8 cellular contexts compared by ENCODE assay signal in the genomic region with DNA sequence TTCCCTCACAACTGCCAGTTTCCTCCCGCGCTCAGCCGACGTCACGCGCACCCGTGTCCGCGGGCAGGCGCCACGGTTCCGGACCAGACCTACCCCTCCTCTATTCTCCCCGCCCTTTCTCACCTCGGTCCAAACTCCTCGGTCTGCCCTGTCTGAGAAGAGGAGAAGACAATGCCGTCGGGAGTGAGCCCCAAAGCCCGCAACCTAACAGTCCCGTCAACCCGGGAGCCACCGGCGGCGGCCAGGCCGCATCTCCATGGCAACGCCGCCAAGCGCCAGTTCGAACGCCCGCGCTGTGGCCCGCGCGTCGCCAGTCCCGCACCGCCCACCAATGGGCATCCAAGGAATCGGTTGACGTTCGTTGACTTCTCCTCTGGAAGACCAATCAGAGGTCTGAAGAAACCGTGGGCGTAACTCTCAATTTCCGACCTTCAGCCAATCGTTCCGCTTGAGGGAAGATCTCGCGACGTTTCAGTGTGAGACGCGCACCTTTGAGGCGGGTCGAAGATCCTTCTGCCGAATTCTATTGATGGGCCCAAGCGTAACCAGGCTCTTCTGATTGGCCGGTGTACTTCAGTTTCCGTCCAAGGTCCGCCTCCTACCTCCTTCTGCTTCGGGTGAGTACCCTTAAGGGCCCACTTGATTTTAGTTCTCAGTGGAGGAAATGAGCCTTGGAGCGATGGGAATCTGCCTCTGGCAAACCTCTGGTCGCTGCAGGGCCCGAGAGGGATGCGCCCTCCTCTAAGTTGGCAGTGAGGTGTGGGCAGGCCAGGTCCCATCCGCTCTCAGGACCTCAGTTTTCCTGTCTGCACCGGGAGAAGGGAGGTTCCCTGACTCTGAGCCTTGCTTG.
A peak's percentile ranks its signal among the peaks of the same experiment; 100 is the strongest.
DNase-seq lines count a peak whose midpoint lies in the region; ATAC-seq and FAIRE-seq lines count a peak whose summit lies in the region.

A gene with protein sequence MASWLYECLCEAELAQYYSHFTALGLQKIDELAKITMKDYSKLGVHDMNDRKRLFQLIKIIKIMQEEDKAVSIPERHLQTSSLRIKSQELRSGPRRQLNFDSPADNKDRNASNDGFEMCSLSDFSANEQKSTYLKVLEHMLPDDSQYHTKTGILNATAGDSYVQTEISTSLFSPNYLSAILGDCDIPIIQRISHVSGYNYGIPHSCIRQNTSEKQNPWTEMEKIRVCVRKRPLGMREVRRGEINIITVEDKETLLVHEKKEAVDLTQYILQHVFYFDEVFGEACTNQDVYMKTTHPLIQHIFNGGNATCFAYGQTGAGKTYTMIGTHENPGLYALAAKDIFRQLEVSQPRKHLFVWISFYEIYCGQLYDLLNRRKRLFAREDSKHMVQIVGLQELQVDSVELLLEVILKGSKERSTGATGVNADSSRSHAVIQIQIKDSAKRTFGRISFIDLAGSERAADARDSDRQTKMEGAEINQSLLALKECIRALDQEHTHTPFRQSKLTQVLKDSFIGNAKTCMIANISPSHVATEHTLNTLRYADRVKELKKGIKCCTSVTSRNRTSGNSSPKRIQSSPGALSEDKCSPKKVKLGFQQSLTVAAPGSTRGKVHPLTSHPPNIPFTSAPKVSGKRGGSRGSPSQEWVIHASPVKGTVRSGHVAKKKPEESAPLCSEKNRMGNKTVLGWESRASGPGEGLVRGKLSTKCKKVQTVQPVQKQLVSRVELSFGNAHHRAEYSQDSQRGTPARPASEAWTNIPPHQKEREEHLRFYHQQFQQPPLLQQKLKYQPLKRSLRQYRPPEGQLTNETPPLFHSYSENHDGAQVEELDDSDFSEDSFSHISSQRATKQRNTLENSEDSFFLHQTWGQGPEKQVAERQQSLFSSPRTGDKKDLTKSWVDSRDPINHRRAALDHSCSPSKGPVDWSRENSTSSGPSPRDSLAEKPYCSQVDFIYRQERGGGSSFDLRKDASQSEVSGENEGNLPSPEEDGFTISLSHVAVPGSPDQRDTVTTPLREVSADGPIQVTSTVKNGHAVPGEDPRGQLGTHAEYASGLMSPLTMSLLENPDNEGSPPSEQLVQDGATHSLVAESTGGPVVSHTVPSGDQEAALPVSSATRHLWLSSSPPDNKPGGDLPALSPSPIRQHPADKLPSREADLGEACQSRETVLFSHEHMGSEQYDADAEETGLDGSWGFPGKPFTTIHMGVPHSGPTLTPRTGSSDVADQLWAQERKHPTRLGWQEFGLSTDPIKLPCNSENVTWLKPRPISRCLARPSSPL (N-terminal part only) (minus strand): TSS at position 286 of the 850 bp plus-strand sequence. CDS start 17,922 bp downstream, outside the sequence.
A gene (plus strand): TSS at position 587 of the 850 bp plus-strand sequence. CDS start 9,471 bp downstream, outside the sequence.

- H3K4me3 ChIP-seq in BLaER1 = peak within 1 kb of the TSS; percentile 87

- DNase-seq in NCI-H524 treated with DMSO at 0.1 percent for 48 hours (lab: John Stamatoyannopoulos, UW) = peak; percentile 96
- peak; percentile 97 for DNase-seq in activated CD4-positive, alpha-beta T cell treated with anti-CD3 and anti-CD28 coated beads for 48 hours
- peak; percentile 100 for DNase-seq in kidney tubule cell (ENCODE audit: low spot score)
- peak; percentile 70 to 89 for DNase-seq in stimulated activated CD4-positive, alpha-beta T cell treated with anti-CD3 and anti-CD28 coated beads, Interleukin-1b, Interleukin-23, amount 100 ng/mL, for 1 hour (ENCODE audit: low read depth in 2 of 2)

- H3K9me3 ChIP-seq in BLaER1 = no peaks in the 10 kb centered on the region

- FAIRE-seq in colon (lab: Jason Lieb, UNC) = peak; percentile 91

- peaks cover 50% of the 10 kb centered on the region for H3K4me1 ChIP-seq in BLaER1

- H3K9ac ChIP-seq in BLaER1 = peak within 1 kb of the TSS; percentile 96

- H3K27me3 ChIP-seq in BLaER1 = no peaks in the 10 kb centered on the region

- ATAC-seq in GM19324 (IDR thresholded peaks at IDR 0.05; ENCODE audit: low FRiP score, unreplicated experiment) = peak; percentile 95
- peak; percentile 97 for ATAC-seq in HG03460 (IDR thresholded peaks at IDR 0.05; ENCODE audit: unreplicated experiment)

- H3K36me3 ChIP-seq in BLaER1 = no peaks in the 10 kb centered on the region

- H3K4me2 ChIP-seq in BLaER1 = peak within 1 kb of the TSS; percentile 93

- no peaks in the 10 kb centered on the region for H4K20me1 ChIP-seq in BLaER1

- peak within 1 kb of the TSS; percentile 93 for H3K27ac ChIP-seq in BLaER1

Comparison
In these comparisons a context has a peak if more than half of its experiments do, and no peak if none do; other contexts are left out.
1. Peak in every context shown above with its lines: DNase-seq, ATAC-seq, H3K4me3 ChIP-seq and H3K27ac ChIP-seq.